19 cellular contexts compared by ENCODE assay signal in the genomic region with DNA sequence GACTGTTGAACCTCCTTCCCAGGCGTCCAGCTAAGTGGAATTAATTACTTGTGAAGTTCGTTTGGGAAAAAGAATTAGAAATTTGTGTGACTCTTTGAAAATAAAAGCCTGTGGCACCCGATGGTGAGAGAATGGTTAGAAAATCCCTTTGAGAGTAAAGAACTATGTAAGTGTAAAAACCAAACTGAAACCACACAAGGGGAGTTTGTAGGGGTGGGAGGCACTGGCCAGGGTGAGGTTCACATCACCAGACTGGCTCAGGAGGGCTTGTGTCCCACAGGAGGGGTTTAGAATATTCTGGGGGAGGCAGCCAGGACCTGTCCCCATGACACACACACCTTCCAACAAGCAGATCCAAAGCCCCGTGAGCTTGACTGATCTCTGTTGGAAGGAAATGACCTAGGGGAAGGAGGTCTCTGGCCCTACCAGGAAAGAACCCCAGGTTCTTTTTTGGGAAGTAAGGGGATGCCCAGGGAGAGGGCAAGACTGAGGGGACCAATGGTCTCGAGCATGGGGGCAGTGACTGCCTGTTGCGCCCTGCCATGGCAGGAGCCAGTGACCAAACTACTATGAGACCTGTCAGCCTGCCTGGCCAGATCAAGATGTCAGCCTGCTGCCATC. TPM values are rescaled to one million over a fixed set of nuclear protein-coding genes. Genes with fewer than 3 reads are reported as not detected.
DNase-seq lines count a peak whose midpoint lies in the region; ATAC-seq and TF ChIP-seq lines count a peak whose summit lies in the region.
"Had no signal": no experiment of that assay in that cellular context is flagged by ENCODE, and none has a peak within 500 bp of the region (broad histone marks: within the 10 kb centered on the region; RNA-seq: fewer than 3 reads in every experiment).

No MANE protein-coding gene starts in this region.

- peaks cover 19% of the 10 kb centered on the region for H3K36me3 Mint-ChIP-seq in activated CD8-positive, alpha-beta memory T cell treated with anti-CD3 and anti-CD28 coated beads, Interleukin-2, amount 10 ng/mL, durations not matched to agents 7 days and 5 days

- H3K9me3 ChIP-seq in OCI-LY3 (ENCODE audit: insufficient read depth, low read length): no peaks in the 10 kb centered on the region
- H3K9me3 ChIP-seq: adrenal gland, neutrophil, right lobe of liver, uterus had no signal

- H3K4me3 Mint-ChIP-seq in activated CD8-positive, alpha-beta memory T cell treated with anti-CD3 and anti-CD28 coated beads, Interleukin-2, amount 10 ng/mL, durations not matched to agents 7 days and 5 days: no peak overlapping the region

- peaks cover 61% of the 10 kb centered on the region for H3K4me1 Mint-ChIP-seq in activated CD8-positive, alpha-beta memory T cell treated with anti-CD3 and anti-CD28 coated beads, Interleukin-2, amount 10 ng/mL, durations not matched to agents 7 days and 5 days

- CTCF ChIA-PET in activated CD8-positive, alpha-beta memory T cell treated with anti-CD3 and anti-CD28 coated beads, Interleukin-2, amount 10 ng/mL, durations not matched to agents 7 days and 5 days (lab: Charles Lee): interaction anchor here (1.3 to 1.6 kb wide), 3 partner anchors 12 to 113 kb away, joined by 3 to 4 read pairs (median 3); no protein-coding TSS in a partner anchor

- TF ChIP-seq CTCF in OCI-LY3 (IDR thresholded peaks at IDR 0.05; ENCODE audit: low read depth, low read length): no peak

- peak overlapping the region; percentile 81 for H3K27ac ChIP-seq in OCI-LY3 (ENCODE audit: low read length)
- H3K27ac ChIP-seq: adrenal gland, HL-60, KMS-11, neutrophil, right lobe of liver, uterus, VCaP had no signal

- peak overlapping the region; percentile 74 for H3K27ac Mint-ChIP-seq in activated CD8-positive, alpha-beta memory T cell treated with anti-CD3 and anti-CD28 coated beads, Interleukin-2, amount 10 ng/mL, durations not matched to agents 7 days and 5 days

- H2AFZ ChIP-seq in OCI-LY3 (ENCODE audit: low read depth, low read length): no peak overlapping the region

- no peak for ATAC-seq in activated CD8-positive, alpha-beta memory T cell treated with anti-CD3 and anti-CD28 coated beads, Interleukin-2, amount 10 ng/mL, durations not matched to agents 7 days and 5 days
- ATAC-seq in GM21619 (IDR thresholded peaks at IDR 0.05; ENCODE audit: unreplicated experiment): peak; percentile 24
- peak; percentile 11 for ATAC-seq in stimulated activated naive CD8-positive, alpha-beta T cell treated with anti-CD3 and anti-CD28 coated beads, Interleukin-15, Interleukin-2, amounts not matched to agents 100 U/mL and 50 U/mL, for 24 hours
- ATAC-seq: right lobe of liver had no signal

- H4K20me1 ChIP-seq in OCI-LY3 (ENCODE audit: insufficient read depth, low read length): no peaks in the 10 kb centered on the region

- H3K4me2 ChIP-seq in OCI-LY3 (ENCODE audit: low read length): peak overlapping the region; percentile 79
- H3K4me2 ChIP-seq: KMS-11 had no signal

- no peaks in the 10 kb centered on the region for H3K79me2 ChIP-seq in OCI-LY3 (ENCODE audit: low read length)

- peaks cover 28% of the 10 kb centered on the region for H3K4me1 ChIP-seq in OCI-LY3 (ENCODE audit: low read length)

- H3K27me3 Mint-ChIP-seq in activated CD8-positive, alpha-beta memory T cell treated with anti-CD3 and anti-CD28 coated beads, Interleukin-2, amount 10 ng/mL, durations not matched to agents 7 days and 5 days: no peaks in the 10 kb centered on the region

- H3K9ac ChIP-seq in OCI-LY3 (ENCODE audit: low read length): peak overlapping the region; percentile 48; the same call in 1 of the 2 replicates
- H3K9ac ChIP-seq: KMS-11 had no signal

- DNase-seq in activated CD8-positive, alpha-beta memory T cell treated with anti-CD3 and anti-CD28 coated beads, Interleukin-2, amount 10 ng/mL, durations not matched to agents 7 days and 5 days: no peak
- DNase-seq in activated CD8-positive, alpha-beta memory T cell treated with anti-CD3 and anti-CD28 coated beads, Interleukin-2, amount 50 U/mL, for 4 hours: no peak
- no peak for DNase-seq in stimulated activated naive CD8-positive, alpha-beta T cell treated with anti-CD3 and anti-CD28 coated beads, Interleukin-15, Interleukin-2, amounts not matched to agents 100 U/mL and 50 U/mL, for 24 hours
- DNase-seq in activated naive CD4-positive, alpha-beta T cell (lab: John Stamatoyannopoulos, UW): no peak
- DNase-seq in stimulated activated naive CD4-positive, alpha-beta T cell treated with Interleukin-2 at 50 U/mL for 16 hours (lab: John Stamatoyannopoulos, UW): no peak
- no peak for DNase-seq in stimulated activated CD4-positive, alpha-beta T cell treated with anti-CD3 and anti-CD28 coated beads, Interleukin-2, amount 100 ng/mL, for 48 hours
- DNase-seq: adrenal gland; NCI-H146; NCI-H446 treated with DMSO at 0.1 percent for 48 hours; right lobe of liver; stimulated activated CD4-positive, alpha-beta T cell treated with anti-CD3 and anti-CD28 coated beads, Interleukin-4, amount 100 ng/mL, for 24 hours; uterus had no signal

- no peaks in the 10 kb centered on the region for H3K9me3 Mint-ChIP-seq in activated CD8-positive, alpha-beta memory T cell treated with anti-CD3 and anti-CD28 coated beads, Interleukin-2, amount 10 ng/mL, durations not matched to agents 7 days and 5 days (ENCODE audit: low read depth)

- no peaks in the 10 kb centered on the region for H3K27me3 ChIP-seq in OCI-LY3 (ENCODE audit: low read depth, low read length)
- H3K27me3 ChIP-seq: adrenal gland had no signal

- H3K4me3 ChIP-seq in OCI-LY3 (ENCODE audit: low read length): peak overlapping the region; percentile 58
- H3K4me3 ChIP-seq: adrenal gland, right lobe of liver, uterus had no signal

- H3K36me3 ChIP-seq in OCI-LY3 (replicated peaks; ENCODE audit: low read depth, low read length): no peaks in the 10 kb centered on the region
- H3K36me3 ChIP-seq: adrenal gland, neutrophil, right lobe of liver, uterus had no signal

RNA-seq across cellular contexts. Expression of a gene that starts 4.3 kb away (rescaled TPM):
- 1 to 10 TPM; 5.8 to 6.2 TPM for total RNA-seq in activated CD8-positive, alpha-beta memory T cell treated with anti-CD3 and anti-CD28 coated beads, Interleukin-2, amount 10 ng/mL, durations not matched to agents 7 days and 5 days

RNA-seq across cellular contexts. Expression of a gene that starts 4.7 kb away (rescaled TPM):
- total RNA-seq in activated CD8-positive, alpha-beta memory T cell treated with anti-CD3 and anti-CD28 coated beads, Interleukin-2, amount 10 ng/mL, durations not matched to agents 7 days and 5 days: 10 to 100 TPM in 1 of 2 experiments, 1 to 10 TPM in 1; 6.3 to 10.9 TPM

RNA-seq across cellular contexts. Expression of a gene that starts 9.9 kb away (rescaled TPM):
- total RNA-seq in activated CD8-positive, alpha-beta memory T cell treated with anti-CD3 and anti-CD28 coated beads, Interleukin-2, amount 10 ng/mL, durations not matched to agents 7 days and 5 days: 10 to 100 TPM; 51.7 to 61.1 TPM

RNA-seq across cellular contexts. Expression of a gene that starts 16.5 kb away (rescaled TPM):
- 1 to 10 TPM; 1.9 to 2.5 TPM for total RNA-seq in activated CD8-positive, alpha-beta memory T cell treated with anti-CD3 and anti-CD28 coated beads, Interleukin-2, amount 10 ng/mL, durations not matched to agents 7 days and 5 days
- total RNA-seq: cerebellum had no signal

RNA-seq across cellular contexts. Expression of a gene that starts 39.7 kb away (rescaled TPM):
- total RNA-seq in activated CD8-positive, alpha-beta memory T cell treated with anti-CD3 and anti-CD28 coated beads, Interleukin-2, amount 10 ng/mL, durations not matched to agents 7 days and 5 days: 10 to 100 TPM in 1 of 2 experiments, 1 to 10 TPM in 1; 9.2 to 25.7 TPM
